ENCODE assay signal across 10 cellular contexts in the genomic region with DNA sequence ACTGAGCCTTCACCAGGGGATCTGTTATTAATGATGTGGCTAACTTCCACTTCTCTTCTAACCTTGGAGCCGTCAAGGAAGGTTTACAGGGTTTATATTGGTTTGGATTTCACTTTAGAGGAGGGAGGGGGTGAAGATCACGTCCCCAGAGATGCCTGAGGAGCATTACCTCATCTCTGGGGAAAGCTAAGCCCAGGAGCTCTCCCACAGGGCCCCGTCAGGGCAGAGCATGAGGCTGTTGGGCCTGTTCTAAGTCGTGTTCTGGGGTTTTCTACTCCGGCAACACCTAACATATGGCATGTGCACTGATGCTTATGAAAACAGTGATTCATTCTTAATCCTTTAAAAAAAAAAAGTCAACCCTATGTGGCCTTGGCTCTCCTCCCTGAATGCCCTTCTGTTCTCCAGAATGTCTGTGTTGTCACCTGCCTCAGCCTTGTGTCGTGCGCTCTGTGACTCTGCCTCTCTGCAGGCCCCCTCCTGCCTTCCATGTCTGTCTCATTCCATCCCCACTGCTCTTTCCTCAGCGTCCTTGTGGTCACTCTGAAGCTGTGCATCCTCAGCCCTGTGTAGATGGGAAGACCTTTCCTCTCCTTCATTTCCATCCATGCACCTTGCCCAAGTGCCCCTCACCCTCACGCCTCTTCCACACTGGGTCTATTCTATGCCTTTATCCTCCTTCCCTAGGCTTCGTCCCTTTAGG.
A peak's percentile ranks its signal among the peaks of the same experiment; 100 is the strongest.
DNase-seq lines count a peak whose midpoint lies in the region; ATAC-seq and TF ChIP-seq lines count a peak whose summit lies in the region.
"Had no signal": no experiment of that assay in that cellular context is flagged by ENCODE, and none has a peak within 500 bp of the region (broad histone marks: within the 10 kb centered on the region; RNA-seq: fewer than 3 reads in every experiment).

No MANE protein-coding gene starts in this region.

- H3K27me3 ChIP-seq in A673 (replicated peaks; ENCODE audit: insufficient read depth, low read depth, low read length, poor library complexity), result no peaks in the 10 kb centered on the region
- H3K27me3 ChIP-seq: left lung had no signal

- no peak for TF ChIP-seq CTCF in A673 (conservative IDR thresholded peaks at IDR 0.05; ENCODE audit: low read depth, low read length)

- H3K36me3 ChIP-seq in A673 (ENCODE audit: insufficient read depth, low read length, poor library complexity, severe bottlenecking), result no peaks in the 10 kb centered on the region
- H3K36me3 ChIP-seq: left lung had no signal

- H3K9me3 Mint-ChIP-seq in activated CD8-positive, alpha-beta T cell treated with anti-CD3 and anti-CD28 coated beads, Interleukin-2, amount 10 ng/mL, durations not matched to agents 7 days and 5 days (ENCODE audit: insufficient read depth), result no peaks in the 10 kb centered on the region
- no peaks in the 10 kb centered on the region for H3K9me3 Mint-ChIP-seq in natural killer cell treated with Interleukin-12 subunit alpha and Interleukin-12 subunit beta and Interleukin-15 and Interleukin-18, amount 100 ng/mL, for 72 hours

- H3K27me3 Mint-ChIP-seq in activated CD8-positive, alpha-beta T cell treated with anti-CD3 and anti-CD28 coated beads, Interleukin-2, amount 10 ng/mL, durations not matched to agents 7 days and 5 days (ENCODE audit: low read depth), result no peaks in the 10 kb centered on the region
- H3K27me3 Mint-ChIP-seq in natural killer cell treated with Interleukin-12 subunit alpha and Interleukin-12 subunit beta and Interleukin-15 and Interleukin-18, amount 100 ng/mL, for 72 hours, result peaks cover 0 to 7% of the 10 kb centered on the region in 2 donors

- no peak overlapping the region for H3K4me3 ChIP-seq in A673 (ENCODE audit: low read depth, low read length, poor library complexity, severe bottlenecking)
- H3K4me3 ChIP-seq: left lung had no signal

- no peaks in the 10 kb centered on the region for H3K9me3 ChIP-seq in A673 (ENCODE audit: low read depth, low read length, poor library complexity, severe bottlenecking)
- H3K9me3 ChIP-seq: left lung had no signal

- no peak overlapping the region for H3K4me3 Mint-ChIP-seq in activated CD8-positive, alpha-beta T cell treated with anti-CD3 and anti-CD28 coated beads, Interleukin-2, amount 10 ng/mL, durations not matched to agents 7 days and 5 days
- H3K4me3 Mint-ChIP-seq in natural killer cell treated with Interleukin-12 subunit alpha and Interleukin-12 subunit beta and Interleukin-15 and Interleukin-18, amount 100 ng/mL, for 72 hours, result no peak overlapping the region

- ATAC-seq in GM18511 (IDR thresholded peaks at IDR 0.05; ENCODE audit: unreplicated experiment) (peak; percentile 41), HG02973 (IDR thresholded peaks at IDR 0.05; ENCODE audit: unreplicated experiment) (no peak)
- no peak for ATAC-seq in activated CD8-positive, alpha-beta T cell treated with anti-CD3 and anti-CD28 coated beads, Interleukin-2, amount 10 ng/mL, durations not matched to agents 7 days and 5 days
- no peak for ATAC-seq in natural killer cell treated with Interleukin-12 subunit alpha and Interleukin-12 subunit beta and Interleukin-15 and Interleukin-18, amount 100 ng/mL, for 72 hours
- ATAC-seq: left lung had no signal

- no peak overlapping the region for H3K27ac ChIP-seq in A673 (ENCODE audit: low read depth, low read length, poor library complexity, severe bottlenecking)
- H3K27ac ChIP-seq: left lung had no signal

- no peaks in the 10 kb centered on the region for H3K4me1 Mint-ChIP-seq in activated CD8-positive, alpha-beta T cell treated with anti-CD3 and anti-CD28 coated beads, Interleukin-2, amount 10 ng/mL, durations not matched to agents 7 days and 5 days (ENCODE audit: low read depth)
- peaks cover 0 to 6% of the 10 kb centered on the region in 2 donors for H3K4me1 Mint-ChIP-seq in natural killer cell treated with Interleukin-12 subunit alpha and Interleukin-12 subunit beta and Interleukin-15 and Interleukin-18, amount 100 ng/mL, for 72 hours (ENCODE audit: low read depth in 2 of 2)

- no peak overlapping the region for H3K27ac Mint-ChIP-seq in activated CD8-positive, alpha-beta T cell treated with anti-CD3 and anti-CD28 coated beads, Interleukin-2, amount 10 ng/mL, durations not matched to agents 7 days and 5 days
- no peak overlapping the region for H3K27ac Mint-ChIP-seq in natural killer cell treated with Interleukin-12 subunit alpha and Interleukin-12 subunit beta and Interleukin-15 and Interleukin-18, amount 100 ng/mL, for 72 hours

- CTCF ChIA-PET in A673 (lab: Charles Lee), result no interaction called here
- CTCF ChIA-PET in activated CD8-positive, alpha-beta T cell treated with anti-CD3 and anti-CD28 coated beads, Interleukin-2, amount 10 ng/mL, durations not matched to agents 7 days and 5 days (lab: Charles Lee), result no interaction called here

- POLR2A ChIA-PET in A673 (lab: Charles Lee; ENCODE audit: low non-redundant PET), result no interaction called here
- POLR2A ChIA-PET in activated CD8-positive, alpha-beta T cell treated with anti-CD3 and anti-CD28 coated beads, Interleukin-2, amount 10 ng/mL, durations not matched to agents 7 days and 5 days (lab: Charles Lee), result no interaction called here

- H3K36me3 Mint-ChIP-seq in activated CD8-positive, alpha-beta T cell treated with anti-CD3 and anti-CD28 coated beads, Interleukin-2, amount 10 ng/mL, durations not matched to agents 7 days and 5 days (ENCODE audit: low read depth), result no peaks in the 10 kb centered on the region
- no peaks in the 10 kb centered on the region for H3K36me3 Mint-ChIP-seq in natural killer cell treated with Interleukin-12 subunit alpha and Interleukin-12 subunit beta and Interleukin-15 and Interleukin-18, amount 100 ng/mL, for 72 hours

- BruUV-seq in A673 (replicated peaks; lab: Mats Ljungman, UMichigan), result no TSS peak

- H3K4me1 ChIP-seq in A673 (ENCODE audit: insufficient read depth, low read length, poor library complexity, severe bottlenecking), result no peaks in the 10 kb centered on the region
- H3K4me1 ChIP-seq: left lung had no signal

- intact Hi-C loops in A673 (cut with micrococcal nuclease; ENCODE audit: unreplicated experiment), result no loop called here

- DNase-seq in A673 (ENCODE audit: low spot score) (peak; percentile 32), SW480 (ENCODE audit: low spot score) (peak; percentile 6), glomerular visceral epithelial cell (ENCODE audit: extremely low spot score) (peak; percentile 92)
- DNase-seq in activated CD8-positive, alpha-beta T cell treated with anti-CD3 and anti-CD28 coated beads, Interleukin-2, amount 10 ng/mL, durations not matched to agents 7 days and 5 days, result no peak
- DNase-seq in stimulated activated CD4-positive, alpha-beta T cell treated with anti-CD3 and anti-CD28 coated beads, Interleukin-4, amount 100 ng/mL, for 1 hour, result no peak
- DNase-seq in natural killer cell treated with Interleukin-12 subunit alpha and Interleukin-12 subunit beta and Interleukin-15 and Interleukin-18, amount 100 ng/mL, for 72 hours (ENCODE audit: low spot score), result no peak
- DNase-seq: left lung; stimulated activated CD4-positive, alpha-beta T cell treated with anti-CD3 and anti-CD28 coated beads, Interleukin-2, amount 100 ng/mL, for 24 hours had no signal

Comparison
In these comparisons a context has a peak if more than half of its experiments do, and no peak if none do; other contexts are left out.
1. DNase-seq: peak in A673 (single experiment), SW480 (single experiment) and glomerular visceral epithelial cell (single experiment); none in activated CD8-positive, alpha-beta T cell treated with anti-CD3 and anti-CD28 coated beads, Interleukin-2, amount 10 ng/mL, durations not matched to agents 7 days and 5 days (single experiment), stimulated activated CD4-positive, alpha-beta T cell treated with anti-CD3 and anti-CD28 coated beads, Interleukin-4, amount 100 ng/mL, for 1 hour (single experiment) and natural killer cell treated with Interleukin-12 subunit alpha and Interleukin-12 subunit beta and Interleukin-15 and Interleukin-18, amount 100 ng/mL, for 72 hours (single experiment).